ENCODE assay signal across 8 cellular contexts in genomic region chr10:55091691-55092328, GRCh38.
DNase-seq lines count a peak whose midpoint lies in the region; ATAC-seq, FAIRE-seq and TF ChIP-seq lines count a peak whose summit lies in the region.

No MANE protein-coding gene starts in this region.

- H3K36me3 Mint-ChIP-seq in activated naive CD4-positive, alpha-beta T cell treated with anti-CD3 and anti-CD28 coated beads, Interleukin-2, amount 50 U/mL, for 72 hours, result no peaks in the 10 kb centered on the region

- DNase-seq in GM23248 (peak; percentile 47), RWPE2 (ENCODE audit: low spot score) (no peak), keratinocyte (ENCODE audit: low read depth, low spot score) (no peak)
- no peak for DNase-seq in activated naive CD4-positive, alpha-beta T cell treated with anti-CD3 and anti-CD28 coated beads, Interleukin-2, amount 50 U/mL, for 72 hours (ENCODE audit: low spot score in 2 of 2)
- no peak for DNase-seq in effector CD8-positive, alpha-beta T cell (lab: John Stamatoyannopoulos, UW)

- no peaks in the 10 kb centered on the region for H3K27me3 ChIP-seq in GM23248 (replicated peaks; ENCODE audit: insufficient read depth)
- no peaks in the 10 kb centered on the region for H3K27me3 ChIP-seq in RWPE2 (ENCODE audit: insufficient read depth, poor library complexity, severe bottlenecking)
- no peaks in the 10 kb centered on the region for H3K27me3 ChIP-seq in keratinocyte (ENCODE audit: control insufficient read depth, extremely low read depth, insufficient read depth, low read length)

- H2AFZ ChIP-seq in GM23248, result no peak overlapping the region
- H2AFZ ChIP-seq in keratinocyte (ENCODE audit: control insufficient read depth, low read length), result no peak overlapping the region

- no peak overlapping the region for H3K27ac Mint-ChIP-seq in activated naive CD4-positive, alpha-beta T cell treated with anti-CD3 and anti-CD28 coated beads, Interleukin-2, amount 50 U/mL, for 72 hours

- no peak overlapping the region for H3K9ac ChIP-seq in GM23248
- H3K9ac ChIP-seq in keratinocyte (ENCODE audit: control insufficient read depth, extremely low read depth, insufficient read depth, low read length), result no peak overlapping the region

- H3K4me1 ChIP-seq in GM23248 (ENCODE audit: insufficient read depth) (no peaks in the 10 kb centered on the region), RWPE2 (ENCODE audit: insufficient read depth, poor library complexity, severe bottlenecking) (no peaks in the 10 kb centered on the region), keratinocyte (ENCODE audit: control insufficient read depth, extremely low read depth, insufficient read depth, low read length) (no peaks in the 10 kb centered on the region)

- 0% methylated on average over 1 of the region's 1 CpG for WGBS in GM23248 (ENCODE audit: low coverage in 1 of 2, low lambda C conversion rate in 2 of 2, missing lambda C conversion rate in 2 of 2), 2 experiments

- TF ChIP-seq CTCF in C4-2B (conservative IDR thresholded peaks at IDR 0.05), result peak; percentile 95
- TF ChIP-seq CTCF in RWPE2 (IDR thresholded peaks at IDR 0.05; ENCODE audit: poor library complexity, severe bottlenecking), result peak; percentile 95
- TF ChIP-seq CTCF in keratinocyte (optimal IDR thresholded peaks at IDR 0.05 in 1 of 3, IDR thresholded peaks at IDR 0.05 in 1 of 3, conservative IDR thresholded peaks at IDR 0.05 in 1 of 3; ENCODE audit: extremely low read depth in 1 of 3, insufficient read depth in 2 of 3, low read length in 3 of 3), result peak in 2 of 3 experiments; percentile 46 to 60

- dilution Hi-C loops in keratinocyte (cut with MboI; ENCODE audit: extremely low pct_ligation_motif_present, low sequenced_read_pairs), result no loop called here

- H3K4me3 ChIP-seq in GM23248 (no peak overlapping the region), RWPE2 (ENCODE audit: severe bottlenecking) (no peak overlapping the region), keratinocyte (ENCODE audit: control insufficient read depth in 2 of 3, extremely low read depth in 1 of 3, insufficient read depth in 2 of 3, low read depth in 1 of 3, low read length in 3 of 3) (no peak overlapping the region)

- H3K4me2 ChIP-seq in GM23248 (ENCODE audit: unreplicated experiment) (no peak overlapping the region), keratinocyte (ENCODE audit: control insufficient read depth, extremely low read depth, insufficient read depth, low read depth, low read length) (no peak overlapping the region)

- H3K9me3 Mint-ChIP-seq in activated naive CD4-positive, alpha-beta T cell treated with anti-CD3 and anti-CD28 coated beads, Interleukin-2, amount 50 U/mL, for 72 hours, result no peaks in the 10 kb centered on the region

- no peaks in the 10 kb centered on the region for H3K9me3 ChIP-seq in GM23248 (ENCODE audit: low read depth)
- no peaks in the 10 kb centered on the region for H3K9me3 ChIP-seq in RWPE2 (ENCODE audit: severe bottlenecking)
- H3K9me3 ChIP-seq in keratinocyte (ENCODE audit: control insufficient read depth, low read depth, low read length), result no peaks in the 10 kb centered on the region

- H3F3A ChIP-seq in GM23248 (ENCODE audit: insufficient read depth), result no peaks in the 10 kb centered on the region

- no peak for ATAC-seq in RWPE2 (ENCODE audit: low read depth)
- no peak for ATAC-seq in activated naive CD4-positive, alpha-beta T cell treated with anti-CD3 and anti-CD28 coated beads, Interleukin-2, amount 50 U/mL, for 72 hours
- ATAC-seq in HG02852 (IDR thresholded peaks at IDR 0.05; ENCODE audit: unreplicated experiment), result no peak
- no peak for ATAC-seq in HG03280 (IDR thresholded peaks at IDR 0.05; ENCODE audit: unreplicated experiment)

- H4K20me1 ChIP-seq in GM23248 (ENCODE audit: insufficient read depth) (no peaks in the 10 kb centered on the region), keratinocyte (ENCODE audit: control insufficient read depth, extremely low read depth, insufficient read depth, low read length) (no peaks in the 10 kb centered on the region)

- H3K79me2 ChIP-seq in GM23248 (ENCODE audit: insufficient read depth), result no peaks in the 10 kb centered on the region
- H3K79me2 ChIP-seq in keratinocyte (ENCODE audit: control insufficient read depth, insufficient read depth, low read length), result no peaks in the 10 kb centered on the region

- H3K27ac ChIP-seq in C4-2B (no peak overlapping the region), GM23248 (no peak overlapping the region), RWPE2 (ENCODE audit: poor library complexity, severe bottlenecking) (no peak overlapping the region), keratinocyte (ENCODE audit: control insufficient read depth, insufficient read depth, low read length) (no peak overlapping the region)

- H3K36me3 ChIP-seq in GM23248 (ENCODE audit: low read depth) (no peaks in the 10 kb centered on the region), RWPE2 (ENCODE audit: low read depth) (no peaks in the 10 kb centered on the region), keratinocyte (ENCODE audit: control insufficient read depth in 2 of 2, extremely low read depth in 1 of 2, insufficient read depth in 2 of 2, low read length in 2 of 2) (no peaks in the 10 kb centered on the region)

- H3K9me2 ChIP-seq in GM23248 (ENCODE audit: insufficient read depth), result no peaks in the 10 kb centered on the region

- in situ Hi-C loops in GM23248 (cut with MboI), result no loop called here

- no peak for FAIRE-seq in keratinocyte (lab: Jason Lieb, UNC)

- no peaks in the 10 kb centered on the region for H3K9me1 ChIP-seq in keratinocyte (ENCODE audit: control insufficient read depth, extremely low read depth, insufficient read depth, low read length)
